8 cellular contexts compared by ENCODE assay signal in the genomic region with DNA sequence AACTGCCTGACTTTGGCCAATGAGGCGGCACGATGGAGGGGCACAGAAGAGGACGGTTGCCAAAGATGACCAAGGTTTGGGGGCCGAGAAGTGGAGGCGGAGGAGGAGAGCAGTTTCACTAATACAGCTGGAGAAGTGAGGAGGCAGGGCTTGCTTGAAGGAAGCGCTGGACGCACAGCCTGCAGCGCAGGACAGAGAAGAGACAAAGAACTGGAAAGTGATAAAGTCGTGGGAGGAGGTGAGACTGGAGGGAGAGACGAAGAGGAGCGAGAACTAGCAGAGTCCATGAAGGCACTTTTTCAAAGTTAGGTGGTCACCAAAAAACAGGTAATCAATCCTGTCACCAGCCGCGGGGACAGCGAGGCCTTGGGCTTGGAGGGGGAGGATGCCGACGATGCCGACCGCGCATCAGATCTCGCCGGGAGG. TPM values are rescaled to one million over a fixed set of nuclear protein-coding genes. Genes with fewer than 3 reads are reported as not detected.
DNase-seq lines count a peak whose midpoint lies in the region; ATAC-seq, FAIRE-seq and TF ChIP-seq lines count a peak whose summit lies in the region.

No MANE protein-coding gene starts in this region.

- peak overlapping the region; percentile 92 for H3K4me2 ChIP-seq in HepG2 (ENCODE audit: low read depth, low read length)

- CTCF ChIA-PET in A673 (lab: Charles Lee), result no interaction called here
- CTCF ChIA-PET in HepG2 (lab: Yijun Ruan, JAX; ENCODE audit: low intra/inter-chr PET ratio, low total read pairs), result no interaction called here

- POLR2A ChIA-PET in A673 (lab: Charles Lee; ENCODE audit: low non-redundant PET) (no interaction called here), HepG2 (lab: Yijun Ruan, JAX) (interaction anchor here (1.2 kb wide), 1 partner anchor 194 kb away, joined by 4 read pairs; a partner anchor contains a TSS)

- TF ChIP-seq POLR2A in body of pancreas (IDR thresholded peaks at IDR 0.05), result no peak
- no peak for TF ChIP-seq POLR2A in HepG2 (IDR thresholded peaks at IDR 0.05; ENCODE audit: insufficient read depth in 1 of 2, low read depth in 2 of 2, low read length in 2 of 2)

- H3K79me2 ChIP-seq in HepG2 (ENCODE audit: insufficient read depth, low read length), result peaks cover 11% of the 10 kb centered on the region

- no peak overlapping the region for H2AFZ ChIP-seq in HepG2 (ENCODE audit: low read length)

- WGBS in body of pancreas, 2 donors, result 20 to 21% methylated on average over 21 of the region's 21 CpGs
- WGBS in HepG2 (ENCODE audit: low lambda C conversion rate), result 41% methylated on average over 16 of the region's 21 CpGs

- no peak for FAIRE-seq in HepG2 (lab: Jason Lieb, UNC)

- ATAC-seq in GM18511 (IDR thresholded peaks at IDR 0.05; ENCODE audit: unreplicated experiment) (peak; percentile 19), body of pancreas (peak; percentile 3), HepG2 (peak; percentile 54), thoracic aorta (ENCODE audit: insufficient number of reproducible peaks, low FRiP score, low read depth) (no peak)

- H3K9me3 ChIP-seq in A673 (ENCODE audit: low read depth, low read length, poor library complexity, severe bottlenecking) (no peaks in the 10 kb centered on the region), body of pancreas (no peaks in the 10 kb centered on the region), HepG2 (ENCODE audit: low read length) (no peaks in the 10 kb centered on the region), thoracic aorta (no peaks in the 10 kb centered on the region)

- H3K4me1 ChIP-seq in A673 (ENCODE audit: insufficient read depth, low read length, poor library complexity, severe bottlenecking) (peaks cover 11% of the 10 kb centered on the region), body of pancreas (peaks cover 12% of the 10 kb centered on the region), HepG2 (ENCODE audit: insufficient read depth, low read length) (peaks cover 42% of the 10 kb centered on the region), thoracic aorta (ENCODE audit: control insufficient read depth in 1 of 2, low read depth in 2 of 2) (peaks cover 4 to 18% of the 10 kb centered on the region in 2 donors)

- H4K20me1 ChIP-seq in HepG2 (ENCODE audit: insufficient read depth, low read length), result no peaks in the 10 kb centered on the region

- no peak overlapping the region for H3K27ac ChIP-seq in A673 (ENCODE audit: low read depth, low read length, poor library complexity, severe bottlenecking)
- peak overlapping the region in 2 of 4 donors; percentile 52 to 61 for H3K27ac ChIP-seq in body of pancreas
- no peak overlapping the region for H3K27ac ChIP-seq in HepG2 (ENCODE audit: extremely low read length, insufficient read depth, low read length)
- H3K27ac ChIP-seq in thoracic aorta, result no peak overlapping the region

- no peak for TF ChIP-seq RAD21 in HepG2 (CRISPR knock-in tag; IDR thresholded peaks at IDR 0.05)

- TF ChIP-seq CTCF in A673 (conservative IDR thresholded peaks at IDR 0.05; ENCODE audit: low read depth, low read length), result no peak
- TF ChIP-seq CTCF in body of pancreas (IDR thresholded peaks at IDR 0.05), result no peak
- no peak for TF ChIP-seq CTCF in HepG2 (CRISPR knock-in tag; IDR thresholded peaks at IDR 0.05)
- TF ChIP-seq CTCF in thoracic aorta (IDR thresholded peaks at IDR 0.05), result no peak

- TF ChIP-seq EP300 in HepG2 (IDR thresholded peaks at IDR 0.05; ENCODE audit: low read depth in 2 of 2, low read length in 2 of 2) (no peak), HepG2 (CRISPR knock-in tag; IDR thresholded peaks at IDR 0.05; ENCODE audit: borderline replicate concordance) (no peak)

- intact Hi-C loops in A673 (cut with micrococcal nuclease; ENCODE audit: unreplicated experiment) (no loop called here), body of pancreas (cut with DNase I) (no loop called here), HepG2 (cut with micrococcal nuclease; ENCODE audit: unreplicated experiment) (no loop called here)

- DNase-seq in A673 (ENCODE audit: low spot score), result no peak
- peak; percentile 27 for DNase-seq in HuH-7.5 (ENCODE audit: low spot score)
- DNase-seq in body of pancreas, result no peak
- DNase-seq in HepG2 (ENCODE audit: low spot score), result no peak
- no peak for DNase-seq in thoracic aorta (ENCODE audit: low spot score)
- DNase-seq in DMS79 (lab: John Stamatoyannopoulos, UW), result no peak
- no peak for DNase-seq in NCI-H187 (lab: John Stamatoyannopoulos, UW)

- H3K27me3 ChIP-seq in A673 (replicated peaks; ENCODE audit: insufficient read depth, low read depth, low read length, poor library complexity), result no peaks in the 10 kb centered on the region
- no peaks in the 10 kb centered on the region for H3K27me3 ChIP-seq in body of pancreas
- H3K27me3 ChIP-seq in HepG2 (ENCODE audit: control insufficient read depth in 1 of 2, insufficient read depth in 2 of 2, low read length in 2 of 2), result peaks cover 1 to 5% of the 10 kb centered on the region in 2 experiments; a peak in 1 of 5 replicates
- no peaks in the 10 kb centered on the region for H3K27me3 ChIP-seq in thoracic aorta (replicated peaks; ENCODE audit: insufficient read depth)

- H3K36me3 ChIP-seq in A673 (ENCODE audit: insufficient read depth, low read length, poor library complexity, severe bottlenecking) (peaks cover 6% of the 10 kb centered on the region), body of pancreas (replicated peaks in 1 of 2; ENCODE audit: insufficient read depth in 1 of 2, low read depth in 2 of 2) (peaks cover 0 to 3% of the 10 kb centered on the region in 2 donors), HepG2 (replicated peaks in 1 of 2; ENCODE audit: control insufficient read depth in 1 of 2, insufficient read depth in 2 of 2, low read length in 2 of 2) (peaks cover 6 to 13% of the 10 kb centered on the region in 2 experiments; a peak in 3 of 5 replicates), thoracic aorta (peaks cover 5% of the 10 kb centered on the region)

- H3K9ac ChIP-seq in HepG2 (ENCODE audit: insufficient read depth, low read depth, low read length), result peak overlapping the region; percentile 55

- in situ Hi-C loops in HepG2 (cut with HindIII; ENCODE audit: extremely low pct_ligation_motif_present, low pct_unique_long_range_greater_than_20kb), result no loop called here

- BruUV-seq in A673 (replicated peaks; lab: Mats Ljungman, UMichigan) (no TSS peak), HepG2 (replicated peaks; lab: Mats Ljungman, UMichigan) (no TSS peak)

- H3K4me3 ChIP-seq in A673 (ENCODE audit: low read depth, low read length, poor library complexity, severe bottlenecking) (peak overlapping the region; percentile 80), body of pancreas (peak overlapping the region; percentile 44 to 84), HepG2 (replicated peaks in 1 of 3; ENCODE audit: insufficient read depth in 1 of 3, low read depth in 2 of 3, low read length in 3 of 3) (peak overlapping the region; percentile 73 to 87 (median 78)), thoracic aorta (peak overlapping the region; percentile 99)

RNA-seq across cellular contexts. Expression of a gene that starts 0.8 kb away (rescaled TPM):
- total RNA-seq in A673 (2021), result 14.5 and 15.6 TPM in 2 replicates
- total RNA-seq in body of pancreas, result 1 to 10 TPM in 1 of 2 donors, not detected in 1; 4.2 TPM
- 7.1 and 9.4 TPM in 2 replicates for total RNA-seq in HepG2 (2016; rRNA removed; fragmentation: Illumina TruSeq; extraction: Trizol)
- total RNA-seq in HepG2 (2016; cell fraction: cytosol; rRNA removed; fragmentation: Illumina TruSeq; extraction: Trizol; ENCODE audit: low read depth), result 2.0 and 2.1 TPM in 2 replicates
- total RNA-seq in HepG2 (2016; cell fraction: insoluble cytoplasmic fraction; rRNA removed; fragmentation: Illumina TruSeq; extraction: Trizol), result 5.3 and 9.8 TPM in 2 replicates
- 2.5 and 3.3 TPM in 2 replicates for total RNA-seq in HepG2 (2016; cell fraction: membrane; rRNA removed; fragmentation: Illumina TruSeq; extraction: Trizol)
- 11.0 and 12.2 TPM in 2 replicates for total RNA-seq in HepG2 (2016; cell fraction: nucleus; rRNA removed; fragmentation: Illumina TruSeq; extraction: Trizol)
- 10.7 and 14.1 TPM in 2 replicates for polyA plus RNA-seq in HepG2 (2011; rRNA removed)
- polyA plus RNA-seq in HepG2 (2011; cell fraction: cytosol; rRNA removed), result 10.6 and 11.3 TPM in 2 replicates
- polyA plus RNA-seq in HepG2 (2011; cell fraction: nucleus; rRNA removed), result 7.5 and 7.6 TPM in 2 replicates
- polyA plus RNA-seq in HepG2 (2012), result 3.4 and 6.4 TPM in 2 replicates
- polyA plus RNA-seq in HepG2 (2016; cell fraction: cytosol; fragmentation: Illumina TruSeq; extraction: Trizol; ENCODE audit: low read depth), result 0.76 and 1.3 TPM in 2 replicates
- 4.4 and 5.3 TPM in 2 replicates for polyA plus RNA-seq in HepG2 (2016; cell fraction: insoluble cytoplasmic fraction; fragmentation: Illumina TruSeq; extraction: Trizol; ENCODE audit: low read depth)
- polyA plus RNA-seq in HepG2 (2016; cell fraction: membrane; fragmentation: Illumina TruSeq; extraction: Trizol; ENCODE audit: low read depth), result 1.2 and 1.4 TPM in 2 replicates
- polyA plus RNA-seq in HepG2 (2016; cell fraction: nucleus; fragmentation: Illumina TruSeq; extraction: Trizol; ENCODE audit: insufficient read depth, low read depth), result 9.7 and 14.6 TPM in 2 replicates
- polyA minus RNA-seq in HepG2 (2011; rRNA and poly(A)+ RNA removed; ENCODE audit: low replicate concordance), result 31.5 and 38.5 TPM in 2 replicates
- polyA minus RNA-seq in HepG2 (2011; cell fraction: cytosol; rRNA and poly(A)+ RNA removed), result 8.6 and 8.7 TPM in 2 replicates
- 9.5 and 15.3 TPM in 2 replicates for polyA minus RNA-seq in HepG2 (2011; cell fraction: nucleus; rRNA and poly(A)+ RNA removed)
- total RNA-seq in thoracic aorta, result 1 to 10 TPM; 3.2 to 4.1 TPM

RNA-seq across cellular contexts. Expression of a gene that starts 18.8 kb away (rescaled TPM):
- 51.0 and 59.5 TPM in 2 replicates for total RNA-seq in A673 (2021)
- total RNA-seq in body of pancreas, result 10 to 100 TPM; 85.4 to 89.7 TPM
- total RNA-seq in HepG2 (2016; rRNA removed; fragmentation: Illumina TruSeq; extraction: Trizol), result 24.7 and 40.4 TPM in 2 replicates
- 135 and 145 TPM in 2 replicates for total RNA-seq in HepG2 (2016; cell fraction: cytosol; rRNA removed; fragmentation: Illumina TruSeq; extraction: Trizol; ENCODE audit: low read depth)
- total RNA-seq in HepG2 (2016; cell fraction: insoluble cytoplasmic fraction; rRNA removed; fragmentation: Illumina TruSeq; extraction: Trizol), result 21.2 and 39.7 TPM in 2 replicates
- 87.8 and 107 TPM in 2 replicates for total RNA-seq in HepG2 (2016; cell fraction: membrane; rRNA removed; fragmentation: Illumina TruSeq; extraction: Trizol)
- total RNA-seq in HepG2 (2016; cell fraction: nucleus; rRNA removed; fragmentation: Illumina TruSeq; extraction: Trizol), result 20.0 and 22.0 TPM in 2 replicates
- polyA plus RNA-seq in HepG2 (2011; rRNA removed), result 28.7 and 31.7 TPM in 2 replicates
- 20.5 and 29.5 TPM in 2 replicates for polyA plus RNA-seq in HepG2 (2011; cell fraction: cytosol; rRNA removed)
- polyA plus RNA-seq in HepG2 (2011; cell fraction: nucleus; rRNA removed), result 8.0 and 8.1 TPM in 2 replicates
- polyA plus RNA-seq in HepG2 (2012), result 19.9 and 23.4 TPM in 2 replicates
- 165 and 182 TPM in 2 replicates for polyA plus RNA-seq in HepG2 (2016; cell fraction: cytosol; fragmentation: Illumina TruSeq; extraction: Trizol; ENCODE audit: low read depth)
- polyA plus RNA-seq in HepG2 (2016; cell fraction: insoluble cytoplasmic fraction; fragmentation: Illumina TruSeq; extraction: Trizol; ENCODE audit: low read depth), result 25.7 and 28.8 TPM in 2 replicates
- polyA plus RNA-seq in HepG2 (2016; cell fraction: membrane; fragmentation: Illumina TruSeq; extraction: Trizol; ENCODE audit: low read depth), result 91.1 and 106 TPM in 2 replicates
- 29.8 and 38.4 TPM in 2 replicates for polyA plus RNA-seq in HepG2 (2016; cell fraction: nucleus; fragmentation: Illumina TruSeq; extraction: Trizol; ENCODE audit: insufficient read depth, low read depth)
- polyA minus RNA-seq in HepG2 (2011; rRNA and poly(A)+ RNA removed; ENCODE audit: low replicate concordance), result 8.3 and 24.3 TPM in 2 replicates
- 6.0 and 6.8 TPM in 2 replicates for polyA minus RNA-seq in HepG2 (2011; cell fraction: cytosol; rRNA and poly(A)+ RNA removed)
- 2.5 and 3.5 TPM in 2 replicates for polyA minus RNA-seq in HepG2 (2011; cell fraction: nucleus; rRNA and poly(A)+ RNA removed)
- 100 to 1,000 TPM; 122 to 152 TPM for total RNA-seq in thoracic aorta
